10 cellular contexts compared by ENCODE assay signal in the genomic region with DNA sequence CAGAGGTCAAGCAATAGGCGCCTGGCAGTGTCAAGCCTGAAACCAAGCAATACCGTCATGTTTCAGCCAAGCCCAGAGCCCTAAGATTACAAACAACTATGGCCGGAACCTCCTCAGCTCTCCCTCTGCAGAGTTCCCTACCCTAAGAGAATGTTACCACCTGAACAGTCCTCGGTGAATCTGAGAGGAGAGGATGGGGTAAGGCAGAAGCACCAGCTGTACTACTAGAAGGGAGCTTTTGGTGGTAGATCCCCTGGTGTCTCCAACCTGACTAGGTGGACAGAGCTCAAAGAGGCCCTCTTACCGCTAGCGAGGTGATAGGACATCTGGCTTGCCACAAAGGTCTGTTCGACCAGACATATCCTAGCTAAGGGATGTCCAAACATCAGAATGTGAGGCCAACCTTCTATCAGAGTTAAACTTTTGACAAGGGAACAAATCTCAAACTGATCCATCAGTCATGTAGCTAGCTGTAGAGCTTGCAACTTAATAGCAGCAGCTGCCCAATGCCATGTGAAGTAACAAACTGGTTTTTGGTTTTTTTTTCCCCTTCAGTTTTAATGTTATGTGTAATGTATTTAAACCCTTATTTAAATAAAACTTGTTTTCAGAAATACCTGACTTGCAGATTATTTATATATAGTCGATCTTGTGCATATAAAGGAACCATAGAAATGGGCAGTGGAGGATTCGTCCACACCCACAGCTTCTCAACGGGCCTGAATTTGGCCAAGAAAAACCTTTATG. TPM values are rescaled to one million over a fixed set of nuclear protein-coding genes. Genes with fewer than 3 reads are reported as not detected.
DNase-seq lines count a peak whose midpoint lies in the region; ATAC-seq lines count a peak whose summit lies in the region.
"Had no signal": no experiment of that assay in that cellular context is flagged by ENCODE, and none has a peak within 500 bp of the region (broad histone marks: within the 10 kb centered on the region; RNA-seq: fewer than 3 reads in every experiment).

No MANE protein-coding gene starts in this region.

- peaks cover 7% of the 10 kb centered on the region for H3K27me3 Mint-ChIP-seq in activated naive CD8-positive, alpha-beta T cell treated with anti-CD3 and anti-CD28 coated beads for 36 hours
- H3K27me3 Mint-ChIP-seq in immature natural killer cell (ENCODE audit: low read depth in 3 of 3), result peaks cover 47 to 53% (median 51%) of the 10 kb centered on the region in 3 donors

- no peak for ATAC-seq in esophagus mucosa
- ATAC-seq in GM21360 (IDR thresholded peaks at IDR 0.05; ENCODE audit: unreplicated experiment), result no peak
- ATAC-seq in GM18909 (IDR thresholded peaks at IDR 0.05; ENCODE audit: poor library complexity, unreplicated experiment), result no peak

- peak in 5 of 6 experiments; percentile 14 to 67 (median 24) for DNase-seq in stimulated activated naive CD4-positive, alpha-beta T cell (lab: John Stamatoyannopoulos, UW)
- no peak for DNase-seq in stimulated activated naive CD4-positive, alpha-beta T cell treated with Interleukin-2 at 50 U/mL for 16 hours (lab: John Stamatoyannopoulos, UW)
- DNase-seq in activated naive CD8-positive, alpha-beta T cell treated with anti-CD3 and anti-CD28 coated beads for 36 hours, result no peak
- DNase-seq in immature natural killer cell (peak; percentile 28 to 38 (median 29)), NCI-H2029 treated with DMSO at 0.1 percent for 48 hours (lab: John Stamatoyannopoulos, UW) (no peak)
- DNase-seq: activated effector memory CD4-positive, alpha-beta T cell treated with Interleukin-2 at 50 U/mL for 16 hours; sigmoid colon had no signal

- peak overlapping the region; percentile 87 for H3K4me3 Mint-ChIP-seq in activated naive CD8-positive, alpha-beta T cell treated with anti-CD3 and anti-CD28 coated beads for 36 hours
- H3K4me3 Mint-ChIP-seq in immature natural killer cell, result peak overlapping the region; percentile 70 to 98 (median 94)

- H3K36me3 Mint-ChIP-seq in activated naive CD8-positive, alpha-beta T cell treated with anti-CD3 and anti-CD28 coated beads for 36 hours, result peaks cover 47% of the 10 kb centered on the region
- H3K36me3 Mint-ChIP-seq in immature natural killer cell, result peaks cover 17 to 47% (median 38%) of the 10 kb centered on the region in 3 donors

- no peaks in the 10 kb centered on the region for H3K9me3 Mint-ChIP-seq in activated naive CD8-positive, alpha-beta T cell treated with anti-CD3 and anti-CD28 coated beads for 36 hours
- H3K9me3 Mint-ChIP-seq in immature natural killer cell, result peaks cover 0 to 2% (median 0%) of the 10 kb centered on the region in 6 donors

- H3K27ac Mint-ChIP-seq in activated naive CD8-positive, alpha-beta T cell treated with anti-CD3 and anti-CD28 coated beads for 36 hours, result peak overlapping the region; percentile 99
- H3K27ac Mint-ChIP-seq in immature natural killer cell, result peak overlapping the region; percentile 94 to 100 (median 99)

- H3K4me1 Mint-ChIP-seq in activated naive CD8-positive, alpha-beta T cell treated with anti-CD3 and anti-CD28 coated beads for 36 hours, result peaks cover 24% of the 10 kb centered on the region
- H3K4me1 Mint-ChIP-seq in immature natural killer cell, result peaks cover 42 to 54% of the 10 kb centered on the region in 2 donors

RNA-seq across cellular contexts. Expression of a gene that starts 2.5 kb away (rescaled TPM):
- 1,000 to 10,000 TPM; 1,196 to 1,277 TPM for total RNA-seq in activated naive CD8-positive, alpha-beta T cell treated with anti-CD3 and anti-CD28 coated beads for 36 hours
- polyA plus RNA-seq in immature natural killer cell, result 1,000 to 10,000 TPM in 1 of 3 donors, 100 to 1,000 TPM in 2; 639 to 1,260 (median 915) TPM
- total RNA-seq in esophagus mucosa, result 725 TPM

RNA-seq across cellular contexts. Expression of a gene that starts 20.9 kb away (rescaled TPM):
- not detected for total RNA-seq in activated naive CD8-positive, alpha-beta T cell treated with anti-CD3 and anti-CD28 coated beads for 36 hours
- polyA plus RNA-seq in immature natural killer cell, result not detected
- total RNA-seq in esophagus mucosa, result not detected
- total RNA-seq: sigmoid colon had no signal
- polyA plus RNA-seq: sigmoid colon had no signal

RNA-seq across cellular contexts. Expression of a gene that starts 43.2 kb away (rescaled TPM):
- under 1 TPM in 1 of 2 experiments, not detected in 1; 0.08 TPM for total RNA-seq in activated naive CD8-positive, alpha-beta T cell treated with anti-CD3 and anti-CD28 coated beads for 36 hours
- polyA plus RNA-seq in immature natural killer cell, result not detected
- total RNA-seq in esophagus mucosa, result 1.4 TPM

Comparison
In these comparisons a context has a peak if more than half of its experiments do, and no peak if none do; other contexts are left out.
1. DNase-seq: peak in stimulated activated naive CD4-positive, alpha-beta T cell (5 of 6) and immature natural killer cell (3 of 3); none in stimulated activated naive CD4-positive, alpha-beta T cell treated with Interleukin-2 at 50 U/mL for 16 hours (single experiment), activated naive CD8-positive, alpha-beta T cell treated with anti-CD3 and anti-CD28 coated beads for 36 hours (single experiment) and NCI-H2029 treated with DMSO at 0.1 percent for 48 hours (single experiment).